19 cellular contexts compared by ENCODE assay signal in genomic region chr10:76022366-76022765, GRCh38.
"Had no signal": no experiment of that assay in that cellular context is flagged by ENCODE, and none has a peak within 500 bp of the region (broad histone marks: within the 10 kb centered on the region; RNA-seq: fewer than 3 reads in every experiment).

No MANE protein-coding gene starts in this region.

- H3K27ac ChIP-seq: foreskin keratinocyte, psoas muscle, spleen, tibial nerve, upper lobe of right lung, vagina had no signal

- DNase-seq: effector CD4-positive, alpha-beta T cell; endodermal cell; erythroblast; foreskin keratinocyte; left colon; mesendoderm; naive B cell; psoas muscle; retina; spleen; stimulated activated CD4-positive, alpha-beta T cell treated with anti-CD3 and anti-CD28 coated beads, Interleukin-15, amount 100 ng/mL, for 24 hours; stimulated activated CD4-positive, alpha-beta T cell treated with anti-CD3 and anti-CD28 coated beads, Interleukin-1b, Interleukin-23, amount 100 ng/mL, for 48 hours; stimulated activated CD4-positive, alpha-beta T cell treated with anti-CD3 and anti-CD28 coated beads, Interleukin-4, amount 100 ng/mL, for 24 hours; upper lobe of right lung had no signal

- H3K4me3 ChIP-seq: psoas muscle, spleen, tibial nerve, upper lobe of right lung, vagina had no signal

- H3K27me3 ChIP-seq: foreskin keratinocyte, spleen, tibial nerve, upper lobe of right lung, vagina had no signal

- H3K36me3 ChIP-seq: spleen, tibial nerve, upper lobe of right lung, vagina had no signal

- H3K9me3 ChIP-seq: psoas muscle, spleen, tibial nerve, upper lobe of right lung, vagina had no signal

- H3K4me1 ChIP-seq: foreskin keratinocyte, psoas muscle, spleen, tibial nerve, upper lobe of right lung, vagina had no signal

- ATAC-seq: foreskin keratinocyte; left colon; psoas muscle; sciatic nerve; stimulated activated memory B cell treated with anti-CD40 and anti-IgM and Interleukin-4, amounts not matched to agents 10 μg/mL and 1 μg/mL and 100 μg/mL, for 72 hours; upper lobe of right lung had no signal

- FAIRE-seq: endothelial cell of umbilical vein had no signal
